In genomic region chr3:155321418-155321817, GRCh38 we compare ENCODE assay signal across 30 cellular contexts. TPM values are rescaled to one million over a fixed set of nuclear protein-coding genes. Genes with fewer than 3 reads are reported as not detected.
DNase-seq lines count a peak whose midpoint lies in the region; ATAC-seq and TF ChIP-seq lines count a peak whose summit lies in the region.
"Had no signal": no experiment of that assay in that cellular context is flagged by ENCODE, and none has a peak within 500 bp of the region (broad histone marks: within the 10 kb centered on the region; RNA-seq: fewer than 3 reads in every experiment).

No MANE protein-coding gene starts in this region.

- TF ChIP-seq CTCF in AG10803 (conservative IDR thresholded peaks at IDR 0.05; ENCODE audit: low read length): no peak
- no peak for TF ChIP-seq CTCF in hepatocyte (IDR thresholded peaks at IDR 0.05; ENCODE audit: poor library complexity)
- no peak for TF ChIP-seq CTCF in vagina (IDR thresholded peaks at IDR 0.05)

- H4K20me1 ChIP-seq in hepatocyte (ENCODE audit: insufficient read depth, poor library complexity, severe bottlenecking): no peaks in the 10 kb centered on the region

- H3K9ac ChIP-seq in adipocyte (ENCODE audit: low read length): no peak overlapping the region
- H3K9ac ChIP-seq: GM23248 had no signal

- H3K27me3 ChIP-seq in adipocyte (replicated peaks; ENCODE audit: control insufficient read depth, insufficient read depth, low read length) (no peaks in the 10 kb centered on the region), hepatocyte (no peaks in the 10 kb centered on the region), vagina (no peaks in the 10 kb centered on the region)
- H3K27me3 ChIP-seq: adrenal gland, BE2C, neutrophil, SJSA1, spleen, testis had no signal

- DNase-seq in AG10803 (ENCODE audit: low read depth): peak; percentile 31
- DNase-seq in LHCN-M2 (ENCODE audit: low read depth): peak; percentile 14
- peak; percentile 71 for DNase-seq in adipocyte (ENCODE audit: low read depth)
- no peak for DNase-seq in hepatocyte (ENCODE audit: low spot score)
- DNase-seq in vagina (ENCODE audit: extremely low spot score in 2 of 2): no peak
- no peak for DNase-seq in left cardiac atrium
- no peak for DNase-seq in activated CD4-positive, alpha-beta memory T cell treated with anti-CD3 and anti-CD28 coated beads, Interleukin-2, amount 10 ng/mL, durations not matched to agents 7 days and 5 days
- DNase-seq: activated CD4-positive, alpha-beta T cell treated with anti-CD3 and anti-CD28 coated beads for 4 hours; activated naive CD4-positive, alpha-beta T cell; activated T-cell treated with anti-CD3 and anti-CD28 coated beads, Interleukin-2, amount 50 U/mL, for 4 hours; adrenal gland; BE2C; GF-D8; GM23248; mammary epithelial cell; MM.1S; NCI-H1930; NCI-H510A; spleen; stimulated activated CD4-positive, alpha-beta T cell treated with anti-CD3 and anti-CD28 coated beads, Interleukin-2, amount 100 ng/mL, for 48 hours; testis had no signal

- H3K4me2 ChIP-seq in hepatocyte: no peak overlapping the region

- CTCF ChIA-PET in activated CD4-positive, alpha-beta memory T cell treated with anti-CD3 and anti-CD28 coated beads, Interleukin-2, amount 10 ng/mL, durations not matched to agents 7 days and 5 days (lab: Charles Lee): no interaction called here

- H3K27ac ChIP-seq in hepatocyte (peak overlapping the region; percentile 48), vagina (no peak overlapping the region)
- H3K27ac ChIP-seq: adrenal gland, GM23248, neutrophil, SJSA1, spleen, testis had no signal

- H3K27ac Mint-ChIP-seq in activated CD4-positive, alpha-beta memory T cell treated with anti-CD3 and anti-CD28 coated beads, Interleukin-2, amount 10 ng/mL, durations not matched to agents 7 days and 5 days: no peak overlapping the region
- H3K27ac Mint-ChIP-seq: stimulated activated memory B cell treated with anti-CD40 and anti-IgM and Interleukin-4, amounts not matched to agents 10 μg/mL and 1 μg/mL and 100 μg/mL, for 72 hours had no signal

- no peaks in the 10 kb centered on the region for H3K9me3 Mint-ChIP-seq in activated CD4-positive, alpha-beta memory T cell treated with anti-CD3 and anti-CD28 coated beads, Interleukin-2, amount 10 ng/mL, durations not matched to agents 7 days and 5 days
- H3K9me3 Mint-ChIP-seq: activated T-cell treated with anti-CD3 and anti-CD28 coated beads, Interleukin-2, amount 50 U/mL, for 4 hours; stimulated activated memory B cell treated with anti-CD40 and anti-IgM and Interleukin-4, amounts not matched to agents 10 μg/mL and 1 μg/mL and 100 μg/mL, for 72 hours had no signal

- H3K9me3 ChIP-seq in adipocyte (ENCODE audit: control insufficient read depth, low read length): no peaks in the 10 kb centered on the region
- H3K9me3 ChIP-seq in hepatocyte (ENCODE audit: low read depth): no peaks in the 10 kb centered on the region
- H3K9me3 ChIP-seq in vagina: no peaks in the 10 kb centered on the region
- H3K9me3 ChIP-seq: adrenal gland, BE2C, neutrophil, SJSA1, spleen, testis had no signal

- H3K79me2 ChIP-seq in hepatocyte: no peaks in the 10 kb centered on the region

- no peaks in the 10 kb centered on the region for H3K27me3 Mint-ChIP-seq in activated CD4-positive, alpha-beta memory T cell treated with anti-CD3 and anti-CD28 coated beads, Interleukin-2, amount 10 ng/mL, durations not matched to agents 7 days and 5 days
- H3K27me3 Mint-ChIP-seq: stimulated activated memory B cell treated with anti-CD40 and anti-IgM and Interleukin-4, amounts not matched to agents 10 μg/mL and 1 μg/mL and 100 μg/mL, for 72 hours had no signal

- no peak overlapping the region for H3K4me3 Mint-ChIP-seq in activated CD4-positive, alpha-beta memory T cell treated with anti-CD3 and anti-CD28 coated beads, Interleukin-2, amount 10 ng/mL, durations not matched to agents 7 days and 5 days
- H3K4me3 Mint-ChIP-seq: activated T-cell treated with anti-CD3 and anti-CD28 coated beads, Interleukin-2, amount 50 U/mL, for 4 hours; stimulated activated memory B cell treated with anti-CD40 and anti-IgM and Interleukin-4, amounts not matched to agents 10 μg/mL and 1 μg/mL and 100 μg/mL, for 72 hours had no signal

- no peak overlapping the region for H3K4me3 ChIP-seq in AG10803 (ENCODE audit: low read length)
- no peak overlapping the region for H3K4me3 ChIP-seq in adipocyte (ENCODE audit: low read length)
- H3K4me3 ChIP-seq in hepatocyte: no peak overlapping the region
- H3K4me3 ChIP-seq in vagina: no peak overlapping the region
- H3K4me3 ChIP-seq: adrenal gland, GM23248, K562, SJSA1, spleen, testis had no signal

- no peaks in the 10 kb centered on the region for H3K9me2 ChIP-seq in hepatocyte (replicated peaks; ENCODE audit: insufficient read depth)

- H3K36me3 Mint-ChIP-seq in activated CD4-positive, alpha-beta memory T cell treated with anti-CD3 and anti-CD28 coated beads, Interleukin-2, amount 10 ng/mL, durations not matched to agents 7 days and 5 days (ENCODE audit: low read depth): no peaks in the 10 kb centered on the region
- H3K36me3 Mint-ChIP-seq: stimulated activated memory B cell treated with anti-CD40 and anti-IgM and Interleukin-4, amounts not matched to agents 10 μg/mL and 1 μg/mL and 100 μg/mL, for 72 hours had no signal

- intact Hi-C loops in vagina (cut with DNase I): loop anchor here (10.0 kb wide), 1 partner anchor 987 kb away; no protein-coding TSS in a partner anchor
- intact Hi-C loops in left cardiac atrium (cut with DNase I): loop anchor here (5.0 to 10.0 kb wide), 4 partner anchors 554 to 989 kb away; no protein-coding TSS in a partner anchor

- no peaks in the 10 kb centered on the region for H3K4me1 Mint-ChIP-seq in activated CD4-positive, alpha-beta memory T cell treated with anti-CD3 and anti-CD28 coated beads, Interleukin-2, amount 10 ng/mL, durations not matched to agents 7 days and 5 days
- H3K4me1 Mint-ChIP-seq: stimulated activated memory B cell treated with anti-CD40 and anti-IgM and Interleukin-4, amounts not matched to agents 10 μg/mL and 1 μg/mL and 100 μg/mL, for 72 hours had no signal

- POLR2A ChIA-PET in activated CD4-positive, alpha-beta memory T cell treated with anti-CD3 and anti-CD28 coated beads, Interleukin-2, amount 10 ng/mL, durations not matched to agents 7 days and 5 days (lab: Charles Lee): no interaction called here

- TF ChIP-seq POLR2A in vagina (IDR thresholded peaks at IDR 0.05): no peak

- H3K4me1 ChIP-seq in adipocyte (ENCODE audit: control insufficient read depth, insufficient read depth, low read length) (peaks cover 19% of the 10 kb centered on the region), hepatocyte (ENCODE audit: insufficient read depth) (no peaks in the 10 kb centered on the region), vagina (no peaks in the 10 kb centered on the region)
- H3K4me1 ChIP-seq: adrenal gland, BE2C, SJSA1, spleen had no signal

- no peaks in the 10 kb centered on the region for H3K36me3 ChIP-seq in adipocyte (ENCODE audit: control insufficient read depth, insufficient read depth, low read length, severe bottlenecking)
- no peaks in the 10 kb centered on the region for H3K36me3 ChIP-seq in hepatocyte (replicated peaks; ENCODE audit: insufficient read depth, low read depth)
- no peaks in the 10 kb centered on the region for H3K36me3 ChIP-seq in vagina
- H3K36me3 ChIP-seq: adrenal gland, BE2C, neutrophil, SJSA1, spleen had no signal

- H2AFZ ChIP-seq in hepatocyte: no peak overlapping the region

- no peak for ATAC-seq in left cardiac atrium
- ATAC-seq in GM21447 (IDR thresholded peaks at IDR 0.05; ENCODE audit: unreplicated experiment): no peak
- ATAC-seq: activated T-cell treated with anti-CD3 and anti-CD28 coated beads, Interleukin-2, amount 50 U/mL, for 4 hours; stimulated activated memory B cell treated with anti-CD40 and anti-IgM and Interleukin-4, amounts not matched to agents 10 μg/mL and 1 μg/mL and 100 μg/mL, for 72 hours had no signal

- WGBS in hepatocyte (ENCODE audit: low lambda C conversion rate, missing lambda C conversion rate): 43% methylated on average over 2 of the region's 2 CpGs

RNA-seq across cellular contexts. Expression of gene STRIT1, which starts 27.9 kb away (rescaled TPM):
- not detected in 2 replicates for total RNA-seq in LHCN-M2 (2014; rRNA removed)
- polyA plus RNA-seq in LHCN-M2 (2012): not detected
- 0.60 and 1.2 TPM in 2 replicates for total RNA-seq in hepatocyte
- polyA plus RNA-seq in hepatocyte: 1.4 TPM in 1 of 2 replicates, not detected in the other
- total RNA-seq in vagina: not detected
- not detected for total RNA-seq in left cardiac atrium
- not detected for total RNA-seq in activated CD4-positive, alpha-beta memory T cell treated with anti-CD3 and anti-CD28 coated beads, Interleukin-2, amount 10 ng/mL, durations not matched to agents 7 days and 5 days
- total RNA-seq: A673; activated T-cell treated with anti-CD3 and anti-CD28 coated beads, Interleukin-2, amount 50 U/mL, for 4 hours; bronchial epithelial cell; fibroblast of lung; GM23248; K562; mammary epithelial cell; SJSA1; spleen; T-helper 1 cell treated with Interleukin-12 subunit alpha and Interleukin-12 subunit beta and Interleukin-4 antibody, amounts not matched to agents 30 ng/mL and 1 ng/mL, for 36 hours; testis had no signal
- polyA plus RNA-seq: fibroblast of lung, GM23248, K562, mammary epithelial cell had no signal

Comparison
In these comparisons a context has a peak if more than half of its experiments do, and no peak if none do; other contexts are left out.
1. DNase-seq: peak in AG10803 (single experiment), LHCN-M2 (single experiment) and adipocyte (single experiment); none in hepatocyte (single experiment), vagina (0 of 2), left cardiac atrium (single experiment) and activated CD4-positive, alpha-beta memory T cell treated with anti-CD3 and anti-CD28 coated beads, Interleukin-2, amount 10 ng/mL, durations not matched to agents 7 days and 5 days (single experiment).